8 cellular contexts compared by ENCODE assay signal in genomic region chr6:28251648-28252506, GRCh38. TPM values are rescaled to one million over a fixed set of nuclear protein-coding genes. Genes with fewer than 3 reads are reported as not detected.
A peak's percentile ranks its signal among the peaks of the same experiment; 100 is the strongest.
DNase-seq lines count a peak whose midpoint lies in the region; ATAC-seq and TF ChIP-seq lines count a peak whose summit lies in the region.

ZKSCAN4 (minus strand) TSS chr6:28252269; CDS start chr6:28251980, 289 bp downstream.

- under 1% methylated on average over 30 of the region's 36 CpGs for WGBS in prostate gland
- under 1% methylated on average over 36 of the region's 36 CpGs for WGBS in urinary bladder

- peaks cover 38 to 50% (median 41%) of the 10 kb centered on the region in 3 donors for H3K4me1 Mint-ChIP-seq in T-cell

- H3K27me3 Mint-ChIP-seq in T-cell: peaks cover 0 to 5% of the 10 kb centered on the region in 2 donors

- H3K4me3 ChIP-seq in right atrium auricular region (peak within 1 kb of the TSS; percentile 73 to 82), prostate gland (peak within 1 kb of the TSS; percentile 66 to 67), urinary bladder (ENCODE audit: low read depth, low read length) (peak within 1 kb of the TSS; percentile 83)

- H3K9me3 Mint-ChIP-seq in T-cell: no peaks in the 10 kb centered on the region

- H3K27me3 ChIP-seq in right atrium auricular region (no peaks in the 10 kb centered on the region), prostate gland (replicated peaks; ENCODE audit: insufficient read depth) (no peaks in the 10 kb centered on the region)

- H3K4me1 ChIP-seq in right atrium auricular region (peaks cover 0 to 20% of the 10 kb centered on the region in 2 donors), prostate gland (replicated peaks) (no peaks in the 10 kb centered on the region), urinary bladder (ENCODE audit: insufficient read depth) (peaks cover 4% of the 10 kb centered on the region)

- peak; percentile 63 for DNase-seq in GM04503 (ENCODE audit: low read depth)
- peak; percentile 33 for DNase-seq in NCI-H1436 treated with DMSO at 0.1 percent for 48 hours (lab: John Stamatoyannopoulos, UW)
- DNase-seq in T-cell: peak; percentile 57 to 83 (median 76)
- DNase-seq in amygdala (lab: John Stamatoyannopoulos, UW): peak in 55 of 56 donors; percentile 3 to 87 (median 56)
- DNase-seq in right atrium auricular region (ENCODE audit: low spot score): peak; percentile 66
- DNase-seq in prostate gland (ENCODE audit: low spot score): peak; percentile 66

- POLR2A ChIA-PET in T-cell (lab: Charles Lee): interaction anchor here (1.0 to 1.5 kb wide), 4 partner anchors 15 to 110 kb away, joined by 3 to 17 read pairs (median 5); partner anchors contain the start of genes ZSCAN26 (in 2 of the 2) and ZKSCAN8 (in 1 of the 2)

- TF ChIP-seq CTCF in right atrium auricular region (IDR thresholded peaks at IDR 0.05) (no peak), prostate gland (IDR thresholded peaks at IDR 0.05) (no peak)

- peaks cover 14% of the 10 kb centered on the region for H3K36me3 Mint-ChIP-seq in T-cell

- CTCF ChIA-PET in T-cell (lab: Charles Lee): interaction anchor here in 1 of 2 donors (0.6 to 1.7 kb wide), 6 partner anchors 12 to 192 kb away, joined by 3 to 19 read pairs (median 3); partner anchors contain the start of genes ZSCAN23 and ZSCAN26

- H3K36me3 ChIP-seq in right atrium auricular region: peaks cover 13% of the 10 kb centered on the region
- H3K36me3 ChIP-seq in prostate gland: no peaks in the 10 kb centered on the region
- no peaks in the 10 kb centered on the region for H3K36me3 ChIP-seq in urinary bladder (ENCODE audit: insufficient read depth)

- ATAC-seq in HG02571 (IDR thresholded peaks at IDR 0.05; ENCODE audit: unreplicated experiment) (peak; percentile 74), T-cell (replicated peaks in 1 of 4) (peak; percentile 88 to 92 (median 92))

- H3K4me3 Mint-ChIP-seq in T-cell: peak within 1 kb of the TSS; percentile 94 to 99 (median 98)

- TF ChIP-seq POLR2A in prostate gland (IDR thresholded peaks at IDR 0.05): no peak

- intact Hi-C loops in prostate gland (cut with DNase I): loop anchor here (10.0 kb wide), 1 partner anchor 117 kb away; no protein-coding TSS in a partner anchor

- peak within 1 kb of the TSS; percentile 87 to 92 for H3K27ac Mint-ChIP-seq in T-cell

- H3K27ac ChIP-seq in right atrium auricular region (peak within 1 kb of the TSS; percentile 42 to 63), prostate gland (peak within 1 kb of the TSS; percentile 26 to 35), urinary bladder (ENCODE audit: low read depth) (peak within 1 kb of the TSS; percentile 6)

- H3K9me3 ChIP-seq in right atrium auricular region: no peaks in the 10 kb centered on the region
- no peaks in the 10 kb centered on the region for H3K9me3 ChIP-seq in prostate gland

RNA-seq across cellular contexts. Expression of gene ZKSCAN4, which starts in this region (rescaled TPM):
- total RNA-seq in T-cell (10 to 100 TPM in 3 of 5 donors, 1 to 10 TPM in 2; 2.9 to 12.4 (median 10.1) TPM), right atrium auricular region (1 to 10 TPM; 1.8 to 2.0 TPM), prostate gland (1 to 10 TPM; 2.7 to 5.8 TPM), urinary bladder (7.3 TPM)
- polyA plus RNA-seq in urinary bladder: 4.0 TPM

Comparison
In these comparisons a context has a peak if more than half of its experiments do, and no peak if none do; other contexts are left out.
1. Peak in every context shown above with its lines: DNase-seq, ATAC-seq, H3K4me3 ChIP-seq and H3K27ac ChIP-seq.